In the genomic region with DNA sequence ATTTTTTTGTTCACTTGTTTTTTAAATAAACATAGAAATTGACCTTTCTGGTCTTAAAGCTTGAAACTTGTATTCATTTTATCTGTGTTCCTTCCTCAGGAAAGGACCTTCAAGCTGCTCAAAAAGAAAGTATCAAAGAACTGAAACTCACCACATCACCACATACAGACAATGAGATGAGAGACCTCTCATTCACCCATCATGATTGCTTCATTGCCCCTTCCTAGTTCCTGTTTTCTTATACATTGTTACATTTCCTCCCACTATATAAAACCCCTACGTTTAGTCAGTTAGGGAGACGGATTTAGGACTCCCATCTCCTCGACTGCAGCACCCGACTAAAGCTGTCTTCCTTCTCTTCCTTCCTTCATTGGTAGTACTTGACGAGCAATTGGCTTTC, we compare ENCODE assay signal across 22 cellular contexts.
DNase-seq lines count a peak whose midpoint lies in the region; ATAC-seq and TF ChIP-seq lines count a peak whose summit lies in the region.
"Had no signal": no experiment of that assay in that cellular context is flagged by ENCODE, and none has a peak within 500 bp of the region (broad histone marks: within the 10 kb centered on the region; RNA-seq: fewer than 3 reads in every experiment).

No MANE protein-coding gene starts in this region.

- no peaks in the 10 kb centered on the region for H3K36me3 Mint-ChIP-seq in chondrocyte (ENCODE audit: low read depth)

- no peaks in the 10 kb centered on the region for H3K4me1 Mint-ChIP-seq in chondrocyte (ENCODE audit: low read depth)

- H3K27me3 Mint-ChIP-seq in chondrocyte (ENCODE audit: low read depth), result peaks cover 3% of the 10 kb centered on the region

- ATAC-seq in GM18519 (IDR thresholded peaks at IDR 0.05; ENCODE audit: low FRiP score, unreplicated experiment) (peak; percentile 82), GM21381 (IDR thresholded peaks at IDR 0.05; ENCODE audit: unreplicated experiment) (peak; percentile 70), HG03460 (IDR thresholded peaks at IDR 0.05; ENCODE audit: unreplicated experiment) (peak; percentile 66), GM21528 (IDR thresholded peaks at IDR 0.05; ENCODE audit: low FRiP score, unreplicated experiment) (no peak)
- ATAC-seq: sciatic nerve had no signal

- peak; percentile 20 for DNase-seq in OCI-M1 (lab: John Stamatoyannopoulos, UW)
- DNase-seq in chondrocyte (ENCODE audit: low spot score), result no peak
- no peak for DNase-seq in NCI-H446 (lab: John Stamatoyannopoulos, UW)
- DNase-seq in SIG-M5 (lab: John Stamatoyannopoulos, UW), result no peak
- DNase-seq: activated CD4-positive, alpha-beta T cell treated with anti-CD3 and anti-CD28 coated beads for 48 hours; activated CD8-positive, alpha-beta memory T cell treated with anti-CD3 and anti-CD28 coated beads, Interleukin-2, amount 50 U/mL, for 4 hours; activated effector memory CD4-positive, alpha-beta T cell treated with anti-CD3 and anti-CD28 coated beads, Interleukin-2, amount 50 U/mL, for 16 hours; adrenal gland; COR-L47; dermis blood vessel endothelial cell; GM23248; NCI-H1436 treated with DMSO at 0.1 percent for 48 hours; NCI-H524; posterior cingulate gyrus; stimulated activated CD4-positive, alpha-beta T cell treated with anti-CD3 and anti-CD28 coated beads, Interleukin-15, amount 100 ng/mL, for 24 hours; substantia nigra had no signal

- TF ChIP-seq CTCF in chondrocyte (IDR thresholded peaks at IDR 0.05), result no peak

- peaks cover 9% of the 10 kb centered on the region for H3K9me3 Mint-ChIP-seq in chondrocyte (ENCODE audit: low read depth)

- no peak overlapping the region for H3K4me3 Mint-ChIP-seq in chondrocyte (ENCODE audit: unreplicated experiment)
- H3K4me3 Mint-ChIP-seq: neural crest cell had no signal

- no peak overlapping the region for H3K27ac Mint-ChIP-seq in chondrocyte (ENCODE audit: unreplicated experiment)
